In genomic region chr13:114225610-114226009, GRCh38 we compare ENCODE assay signal across 22 cellular contexts. TPM values are rescaled to one million over a fixed set of nuclear protein-coding genes. Genes with fewer than 3 reads are reported as not detected.
DNase-seq lines count a peak whose midpoint lies in the region; ATAC-seq and TF ChIP-seq lines count a peak whose summit lies in the region.
"Had no signal": no experiment of that assay in that cellular context is flagged by ENCODE, and none has a peak within 500 bp of the region (broad histone marks: within the 10 kb centered on the region; RNA-seq: fewer than 3 reads in every experiment).

No MANE protein-coding gene starts in this region.

- TF ChIP-seq CTCF in OCI-LY1 (IDR thresholded peaks at IDR 0.05; ENCODE audit: low read length): no peak
- no peak for TF ChIP-seq CTCF in smooth muscle cell (IDR thresholded peaks at IDR 0.05; ENCODE audit: borderline replicate concordance, insufficient read depth, poor library complexity, severe bottlenecking)

- no peak for ATAC-seq in stimulated activated naive B cell treated with anti-CD40 and anti-IgM and Interleukin-4, amounts not matched to agents 10 μg/mL and 1 μg/mL and 100 μg/mL, for 72 hours (replicated peaks)
- ATAC-seq: right cardiac atrium, upper lobe of right lung had no signal

- H3K9ac ChIP-seq in OCI-LY1 (ENCODE audit: low read length) (no peak overlapping the region), smooth muscle cell (ENCODE audit: low read depth) (no peak overlapping the region)

- WGBS in smooth muscle cell (ENCODE audit: low lambda C conversion rate): 82% methylated on average over 3 of the region's 8 CpGs

- H3K4me3 ChIP-seq in OCI-LY1 (ENCODE audit: low read depth, low read length, poor library complexity, severe bottlenecking) (no peak overlapping the region), smooth muscle cell (no peak overlapping the region)
- H3K4me3 ChIP-seq: stomach, upper lobe of right lung had no signal

- H3K4me1 Mint-ChIP-seq in dendritic cell treated with granulocyte-macrophage colony-stimulating factor and Interleukin-4, amounts not matched to agents 40 ng/mL and 50 ng/mL, for 4 days (ENCODE audit: low read depth): peaks cover 41% of the 10 kb centered on the region
- H3K4me1 Mint-ChIP-seq in stimulated activated naive B cell treated with anti-CD40 and anti-IgM and Interleukin-4, amounts not matched to agents 10 μg/mL and 1 μg/mL and 100 μg/mL, for 72 hours: peaks cover 34 to 48% of the 10 kb centered on the region in 2 donors

- H3K4me2 ChIP-seq in OCI-LY1 (ENCODE audit: low read length): no peak overlapping the region
- H3K4me2 ChIP-seq in smooth muscle cell: no peak overlapping the region

- peaks cover 6% of the 10 kb centered on the region for H3K27me3 Mint-ChIP-seq in dendritic cell treated with granulocyte-macrophage colony-stimulating factor and Interleukin-4, amounts not matched to agents 40 ng/mL and 50 ng/mL, for 4 days
- H3K27me3 Mint-ChIP-seq in stimulated activated naive B cell treated with anti-CD40 and anti-IgM and Interleukin-4, amounts not matched to agents 10 μg/mL and 1 μg/mL and 100 μg/mL, for 72 hours: peaks cover 17 to 31% of the 10 kb centered on the region in 2 donors
- H3K27me3 Mint-ChIP-seq: activated naive CD8-positive, alpha-beta T cell treated with anti-CD3 and anti-CD28 coated beads, Interleukin-2, amount 10 ng/mL, durations not matched to agents 7 days and 5 days had no signal

- peak overlapping the region; percentile 83 for H3K27ac Mint-ChIP-seq in dendritic cell treated with granulocyte-macrophage colony-stimulating factor and Interleukin-4, amounts not matched to agents 40 ng/mL and 50 ng/mL, for 4 days
- H3K27ac Mint-ChIP-seq in stimulated activated naive B cell treated with anti-CD40 and anti-IgM and Interleukin-4, amounts not matched to agents 10 μg/mL and 1 μg/mL and 100 μg/mL, for 72 hours: peak overlapping the region; percentile 51
- H3K27ac Mint-ChIP-seq: activated naive CD8-positive, alpha-beta T cell treated with anti-CD3 and anti-CD28 coated beads, Interleukin-2, amount 10 ng/mL, durations not matched to agents 7 days and 5 days had no signal

- H3K9me2 ChIP-seq in OCI-LY1 (ENCODE audit: low read depth, low read length): no peaks in the 10 kb centered on the region

- H3K79me2 ChIP-seq in OCI-LY1 (ENCODE audit: insufficient read depth, low read length) (no peaks in the 10 kb centered on the region), smooth muscle cell (ENCODE audit: low read depth) (no peaks in the 10 kb centered on the region)

- DNase-seq in stimulated activated CD4-positive, alpha-beta T cell treated with anti-CD3 and anti-CD28 coated beads, Interleukin-12 subunit alpha, Interleukin-12 subunit beta, amount 100 ng/mL, for 4 hours: peak; percentile 7
- DNase-seq in stimulated activated CD4-positive, alpha-beta T cell treated with anti-CD3 and anti-CD28 coated beads, Interleukin-2, amount 100 ng/mL, for 48 hours: no peak
- DNase-seq in stimulated activated naive B cell treated with anti-CD40 and anti-IgM and Interleukin-4, amounts not matched to agents 10 μg/mL and 1 μg/mL and 100 μg/mL, for 72 hours: no peak
- DNase-seq in HCEC 1CT (no peak), NCI-H345 treated with DMSO at 0.1 percent for 48 hours (lab: John Stamatoyannopoulos, UW; ENCODE audit: unreplicated experiment) (no peak), smooth muscle cell (lab: John Stamatoyannopoulos, UW; ENCODE audit: unreplicated experiment) (no peak)
- DNase-seq: activated CD8-positive, alpha-beta memory T cell treated with anti-CD3 and anti-CD28 coated beads, Interleukin-2, amount 50 U/mL, for 48 hours; activated naive CD8-positive, alpha-beta T cell treated with anti-CD3 and anti-CD28 coated beads, Interleukin-2, amount 10 ng/mL, durations not matched to agents 7 days and 5 days; Calu3; cortex of kidney; MV-4-11; NCI-H2029 treated with DMSO at 0.1 percent for 48 hours; OCI-M1; right cardiac atrium; SIG-M5; stomach; upper lobe of right lung had no signal

- H3K27ac ChIP-seq in OCI-LY1 (ENCODE audit: low read depth, low read length, poor library complexity, severe bottlenecking) (peak overlapping the region; percentile 6), smooth muscle cell (ENCODE audit: low read depth) (no peak overlapping the region)
- H3K27ac ChIP-seq: stomach, upper lobe of right lung had no signal

- H4K20me1 ChIP-seq in OCI-LY1 (ENCODE audit: insufficient read depth, low read length) (no peaks in the 10 kb centered on the region), smooth muscle cell (ENCODE audit: low read depth) (no peaks in the 10 kb centered on the region)

- peaks cover 19% of the 10 kb centered on the region for H3K4me1 ChIP-seq in OCI-LY1 (ENCODE audit: insufficient read depth, low read length, severe bottlenecking)
- peaks cover 11% of the 10 kb centered on the region for H3K4me1 ChIP-seq in smooth muscle cell (ENCODE audit: low read depth)

- H3K9me3 ChIP-seq in OCI-LY1 (ENCODE audit: low read length): no peaks in the 10 kb centered on the region
- no peaks in the 10 kb centered on the region for H3K9me3 ChIP-seq in smooth muscle cell (replicated peaks; ENCODE audit: low read depth)
- H3K9me3 ChIP-seq: stomach, upper lobe of right lung had no signal

- H3K4me3 Mint-ChIP-seq in dendritic cell treated with granulocyte-macrophage colony-stimulating factor and Interleukin-4, amounts not matched to agents 40 ng/mL and 50 ng/mL, for 4 days: no peak overlapping the region
- H3K4me3 Mint-ChIP-seq in stimulated activated naive B cell treated with anti-CD40 and anti-IgM and Interleukin-4, amounts not matched to agents 10 μg/mL and 1 μg/mL and 100 μg/mL, for 72 hours: no peak overlapping the region
- H3K4me3 Mint-ChIP-seq: activated naive CD8-positive, alpha-beta T cell treated with anti-CD3 and anti-CD28 coated beads, Interleukin-2, amount 10 ng/mL, durations not matched to agents 7 days and 5 days had no signal

- no peaks in the 10 kb centered on the region for H3K9me3 Mint-ChIP-seq in dendritic cell treated with granulocyte-macrophage colony-stimulating factor and Interleukin-4, amounts not matched to agents 40 ng/mL and 50 ng/mL, for 4 days
- no peaks in the 10 kb centered on the region for H3K9me3 Mint-ChIP-seq in stimulated activated naive B cell treated with anti-CD40 and anti-IgM and Interleukin-4, amounts not matched to agents 10 μg/mL and 1 μg/mL and 100 μg/mL, for 72 hours
- H3K9me3 Mint-ChIP-seq: activated naive CD8-positive, alpha-beta T cell treated with anti-CD3 and anti-CD28 coated beads, Interleukin-2, amount 10 ng/mL, durations not matched to agents 7 days and 5 days had no signal

- no peaks in the 10 kb centered on the region for H3K36me3 ChIP-seq in OCI-LY1 (ENCODE audit: insufficient read depth, low read length)
- H3K36me3 ChIP-seq in smooth muscle cell (ENCODE audit: low read depth): no peaks in the 10 kb centered on the region
- H3K36me3 ChIP-seq: stomach, upper lobe of right lung had no signal

- peaks cover 12% of the 10 kb centered on the region; the same call in 1 of the 2 replicates for H3K27me3 ChIP-seq in OCI-LY1 (ENCODE audit: insufficient read depth, low read length)
- no peaks in the 10 kb centered on the region for H3K27me3 ChIP-seq in smooth muscle cell (ENCODE audit: low read depth)

- H3F3A ChIP-seq in OCI-LY1 (ENCODE audit: insufficient read depth, low read length) (0 out of 2 replicates have a peak, but pooled peaks cover 5% of the 10 kb centered on the region), smooth muscle cell (ENCODE audit: low read depth) (peaks cover 7% of the 10 kb centered on the region)

- H2AFZ ChIP-seq in OCI-LY1 (ENCODE audit: low read length): no peak overlapping the region
- no peak overlapping the region for H2AFZ ChIP-seq in smooth muscle cell (ENCODE audit: low read depth)

- no peaks in the 10 kb centered on the region for H3K36me3 Mint-ChIP-seq in dendritic cell treated with granulocyte-macrophage colony-stimulating factor and Interleukin-4, amounts not matched to agents 40 ng/mL and 50 ng/mL, for 4 days (ENCODE audit: low read depth)
- no peaks in the 10 kb centered on the region for H3K36me3 Mint-ChIP-seq in stimulated activated naive B cell treated with anti-CD40 and anti-IgM and Interleukin-4, amounts not matched to agents 10 μg/mL and 1 μg/mL and 100 μg/mL, for 72 hours
- H3K36me3 Mint-ChIP-seq: activated naive CD8-positive, alpha-beta T cell treated with anti-CD3 and anti-CD28 coated beads, Interleukin-2, amount 10 ng/mL, durations not matched to agents 7 days and 5 days had no signal

- intact Hi-C loops in dendritic cell treated with granulocyte-macrophage colony-stimulating factor and Interleukin-4, amounts not matched to agents 40 ng/mL and 50 ng/mL, for 4 days (cut with micrococcal nuclease): loop anchor here (1.0 to 5.0 kb wide), 3 partner anchors 93 to 408 kb away; partner anchors contain the start of gene RASA3

RNA-seq across cellular contexts. Expression of gene CDC16, which starts 9.1 kb away (rescaled TPM):
- total RNA-seq in smooth muscle cell: 43.8 and 60.7 TPM in 2 replicates
- 31.5 and 51.0 TPM in 2 replicates for polyA plus RNA-seq in smooth muscle cell

RNA-seq across cellular contexts. Expression of gene CFAP97D2, which starts 46.6 kb away (rescaled TPM):
- not detected in 2 replicates for total RNA-seq in smooth muscle cell
- not detected in 2 replicates for polyA plus RNA-seq in smooth muscle cell
- total RNA-seq: Calu3, lung microvascular endothelial cell, myocyte, osteocyte, right cardiac atrium, stomach, upper lobe of right lung had no signal
- polyA plus RNA-seq: right cardiac atrium, stomach had no signal

RNA-seq across cellular contexts. Expression of gene UPF3A, which starts 55.8 kb away (rescaled TPM):
- 22.4 and 26.1 TPM in 2 replicates for total RNA-seq in smooth muscle cell
- polyA plus RNA-seq in smooth muscle cell: 34.1 and 46.6 TPM in 2 replicates
